In genomic region chr20:23668477-23668951, GRCh38 we compare ENCODE assay signal across 8 cellular contexts. TPM values are rescaled to one million over a fixed set of nuclear protein-coding genes. Genes with fewer than 3 reads are reported as not detected.
A peak's percentile ranks its signal among the peaks of the same experiment; 100 is the strongest.
DNase-seq lines count a peak whose midpoint lies in the region; ATAC-seq, FAIRE-seq and TF ChIP-seq lines count a peak whose summit lies in the region.

No MANE protein-coding gene starts in this region.

- 0 to 10% methylated on average over 1 to 3 of the region's 4 CpGs for WGBS in gastroesophageal sphincter (ENCODE audit: low coverage in 1 of 2), 2 donors

- DNase-seq in AML-193 (lab: John Stamatoyannopoulos, UW) (peak; percentile 48 to 54), GM12892 (ENCODE audit: insufficient read length) (peak; percentile 33), NCI-H446 (lab: John Stamatoyannopoulos, UW) (peak; percentile 36 to 54), osteocyte (ENCODE audit: extremely low spot score, unreplicated experiment) (no peak), NCI-H187 treated with DMSO at 0.1 percent for 48 hours (lab: John Stamatoyannopoulos, UW) (no peak)
- DNase-seq in activated CD8-positive, alpha-beta memory T cell treated with anti-CD3 and anti-CD28 coated beads, Interleukin-2, amount 50 U/mL, for 1 hour (ENCODE audit: extremely low read depth), result peak; percentile 1

- H3K27me3 ChIP-seq in gastroesophageal sphincter, result no peaks in the 10 kb centered on the region

- H3K4me1 ChIP-seq in gastroesophageal sphincter, result no peaks in the 10 kb centered on the region

- H3K27ac ChIP-seq in gastroesophageal sphincter, result no peak overlapping the region

- FAIRE-seq in GM12892 (lab: Jason Lieb, UNC), result peak; percentile 42

- TF ChIP-seq CTCF in gastroesophageal sphincter (IDR thresholded peaks at IDR 0.05), result peak; percentile 57 to 83 (median 68)
- peak; percentile 83 for TF ChIP-seq CTCF in osteocyte (IDR thresholded peaks at IDR 0.05)

- no peak overlapping the region for H3K4me3 Mint-ChIP-seq in osteocyte (ENCODE audit: unreplicated experiment)

- H3K36me3 Mint-ChIP-seq in osteocyte (ENCODE audit: unreplicated experiment), result no peaks in the 10 kb centered on the region

- ATAC-seq in HG02981 (IDR thresholded peaks at IDR 0.05; ENCODE audit: unreplicated experiment), result peak; percentile 63
- ATAC-seq in gastroesophageal sphincter, result peak; percentile 66

- TF ChIP-seq POLR2A in GM12892 (IDR thresholded peaks at IDR 0.05; ENCODE audit: low read depth, low read length) (no peak), gastroesophageal sphincter (IDR thresholded peaks at IDR 0.05) (no peak)

- no peaks in the 10 kb centered on the region for H3K9me3 ChIP-seq in gastroesophageal sphincter

- peaks cover 2% of the 10 kb centered on the region for H3K4me1 Mint-ChIP-seq in osteocyte (ENCODE audit: unreplicated experiment)

- H3K27ac Mint-ChIP-seq in osteocyte (ENCODE audit: unreplicated experiment), result no peak overlapping the region

- H3K4me3 ChIP-seq in gastroesophageal sphincter, result no peak overlapping the region

- TF ChIP-seq EP300 in gastroesophageal sphincter (IDR thresholded peaks at IDR 0.05), result no peak

- no peaks in the 10 kb centered on the region for H3K36me3 ChIP-seq in gastroesophageal sphincter

- peaks cover 16% of the 10 kb centered on the region for H3K27me3 Mint-ChIP-seq in osteocyte (ENCODE audit: unreplicated experiment)

- no peaks in the 10 kb centered on the region for H3K9me3 Mint-ChIP-seq in osteocyte (ENCODE audit: unreplicated experiment)

RNA-seq across cellular contexts. Expression of gene CST4, which starts 20.3 kb away (rescaled TPM):
- polyA plus RNA-seq in GM12892 (2012; ENCODE audit: missing spikeins), result not detected
- total RNA-seq in gastroesophageal sphincter (not detected), osteocyte (not detected in 2 replicates)

RNA-seq across cellular contexts. Expression of gene CST3, which starts 30.8 kb away (rescaled TPM):
- polyA plus RNA-seq in GM12892 (2012; ENCODE audit: missing spikeins), result 3.5 TPM
- total RNA-seq in gastroesophageal sphincter (1,000 to 10,000 TPM in 3 of 4 donors, 100 to 1,000 TPM in 1; 951 to 1,877 (median 1,344) TPM), osteocyte (705 and 710 TPM in 2 replicates)

Comparison
In these comparisons a context has a peak if more than half of its experiments do, and no peak if none do; other contexts are left out.
1. DNase-seq: peak in AML-193 (2 of 2), GM12892 (single experiment), NCI-H446 (2 of 2) and activated CD8-positive, alpha-beta memory T cell treated with anti-CD3 and anti-CD28 coated beads, Interleukin-2, amount 50 U/mL, for 1 hour (single experiment); none in osteocyte (single experiment) and NCI-H187 treated with DMSO at 0.1 percent for 48 hours (single experiment).